ENCODE assay signal across 15 cellular contexts in the genomic region with DNA sequence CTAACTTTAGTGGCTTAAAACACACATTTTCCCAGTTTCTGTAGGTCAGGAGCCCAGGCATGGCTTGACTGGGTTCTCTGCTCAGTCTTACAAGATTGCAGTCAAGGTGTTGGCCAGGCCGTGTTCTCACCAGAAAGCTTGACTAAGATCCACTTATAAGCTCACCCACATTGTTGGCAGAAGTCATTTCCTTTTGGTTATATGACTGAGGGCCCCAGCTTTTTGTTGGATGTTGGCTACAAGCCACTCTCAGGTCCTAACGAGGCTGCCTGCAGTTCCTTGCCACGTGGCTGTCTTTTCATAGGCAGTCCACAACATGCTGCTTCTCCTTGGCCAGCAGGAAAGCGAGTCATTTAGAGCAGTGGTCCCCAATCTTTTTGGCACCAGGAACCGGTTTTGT.
DNase-seq lines count a peak whose midpoint lies in the region; ATAC-seq and TF ChIP-seq lines count a peak whose summit lies in the region.
"Had no signal": no experiment of that assay in that cellular context is flagged by ENCODE, and none has a peak within 500 bp of the region (broad histone marks: within the 10 kb centered on the region; RNA-seq: fewer than 3 reads in every experiment).

No MANE protein-coding gene starts in this region.

- H3K27ac ChIP-seq in upper lobe of right lung: no peak overlapping the region
- H3K27ac ChIP-seq: right lobe of liver, SK-N-MC, tibial artery had no signal

- intact Hi-C loops in natural killer cell (cut with micrococcal nuclease): loop anchor here (5.0 kb wide), 1 partner anchor 177 kb away; no protein-coding TSS in a partner anchor
- intact Hi-C loops in upper lobe of right lung (cut with DNase I): no loop called here

- no peaks in the 10 kb centered on the region for H3K36me3 Mint-ChIP-seq in activated naive CD8-positive, alpha-beta T cell
- H3K36me3 Mint-ChIP-seq in natural killer cell: no peaks in the 10 kb centered on the region

- H3K36me3 ChIP-seq in MG63: 0 out of 2 replicates have a peak, but pooled peaks cover 4% of the 10 kb centered on the region
- no peaks in the 10 kb centered on the region for H3K36me3 ChIP-seq in upper lobe of right lung
- H3K36me3 ChIP-seq: right lobe of liver, tibial artery had no signal

- peak overlapping the region; percentile 41 for H3K27ac Mint-ChIP-seq in activated naive CD8-positive, alpha-beta T cell
- peak overlapping the region; percentile 29 to 72 for H3K27ac Mint-ChIP-seq in natural killer cell
- H3K27ac Mint-ChIP-seq: activated naive CD4-positive, alpha-beta T cell treated with anti-CD3 and anti-CD28 coated beads, Interleukin-2, amount 10 ng/mL, durations not matched to agents 7 days and 5 days; dendritic cell treated with granulocyte-macrophage colony-stimulating factor and Interleukin-4, amounts not matched to agents 40 ng/mL and 50 ng/mL, for 4 days had no signal

- ATAC-seq in natural killer cell (no peak), upper lobe of right lung (no peak)
- ATAC-seq: right lobe of liver had no signal

- TF ChIP-seq CTCF in natural killer cell (IDR thresholded peaks at IDR 0.05) (no peak), upper lobe of right lung (IDR thresholded peaks at IDR 0.05) (no peak)

- H3K9me3 ChIP-seq in MG63: no peaks in the 10 kb centered on the region
- no peaks in the 10 kb centered on the region for H3K9me3 ChIP-seq in upper lobe of right lung
- H3K9me3 ChIP-seq: right lobe of liver, tibial artery had no signal

- H3K9me3 Mint-ChIP-seq in activated naive CD8-positive, alpha-beta T cell (ENCODE audit: low read depth): no peaks in the 10 kb centered on the region
- H3K9me3 Mint-ChIP-seq in natural killer cell: no peaks in the 10 kb centered on the region
- H3K9me3 Mint-ChIP-seq: activated naive CD4-positive, alpha-beta T cell treated with anti-CD3 and anti-CD28 coated beads, Interleukin-2, amount 10 ng/mL, durations not matched to agents 7 days and 5 days; dendritic cell treated with granulocyte-macrophage colony-stimulating factor and Interleukin-4, amounts not matched to agents 40 ng/mL and 50 ng/mL, for 4 days had no signal

- peaks cover 46% of the 10 kb centered on the region for H3K4me1 Mint-ChIP-seq in activated naive CD8-positive, alpha-beta T cell (ENCODE audit: low read depth)
- H3K4me1 Mint-ChIP-seq in natural killer cell: peaks cover 24 to 54% of the 10 kb centered on the region in 2 donors

- DNase-seq in NCI-H345 (lab: John Stamatoyannopoulos, UW) (peak; percentile 31), NCI-H345 treated with DMSO at 0.1 percent for 48 hours (lab: John Stamatoyannopoulos, UW; ENCODE audit: unreplicated experiment) (no peak), MG63 (peak; percentile 73), natural killer cell (no peak), upper lobe of right lung (no peak), NCI-H510A (lab: John Stamatoyannopoulos, UW) (no peak), activated gamma-delta T cell (lab: John Stamatoyannopoulos, UW) (no peak)
- DNase-seq: 8988T; activated naive CD4-positive, alpha-beta T cell treated with anti-CD3 and anti-CD28 coated beads, Interleukin-2, amount 10 ng/mL, durations not matched to agents 7 days and 5 days; MM.1S; right lobe of liver; tibial artery had no signal

- H3K4me3 ChIP-seq in MG63 (no peak overlapping the region), upper lobe of right lung (no peak overlapping the region)
- H3K4me3 ChIP-seq: right lobe of liver, SK-N-MC, tibial artery had no signal

- H3K27me3 ChIP-seq in MG63: no peaks in the 10 kb centered on the region
- H3K27me3 ChIP-seq in upper lobe of right lung: no peaks in the 10 kb centered on the region
- H3K27me3 ChIP-seq: right lobe of liver, tibial artery had no signal

- no peak overlapping the region for H3K4me3 Mint-ChIP-seq in activated naive CD8-positive, alpha-beta T cell
- H3K4me3 Mint-ChIP-seq in natural killer cell: no peak overlapping the region
- H3K4me3 Mint-ChIP-seq: activated naive CD4-positive, alpha-beta T cell treated with anti-CD3 and anti-CD28 coated beads, Interleukin-2, amount 10 ng/mL, durations not matched to agents 7 days and 5 days; dendritic cell treated with granulocyte-macrophage colony-stimulating factor and Interleukin-4, amounts not matched to agents 40 ng/mL and 50 ng/mL, for 4 days had no signal

- H3K4me1 ChIP-seq in upper lobe of right lung: peaks cover 17% of the 10 kb centered on the region
- H3K4me1 ChIP-seq: tibial artery had no signal

- no peaks in the 10 kb centered on the region for H3K27me3 Mint-ChIP-seq in activated naive CD8-positive, alpha-beta T cell
- no peaks in the 10 kb centered on the region for H3K27me3 Mint-ChIP-seq in natural killer cell (ENCODE audit: low read depth in 2 of 2)
- H3K27me3 Mint-ChIP-seq: dendritic cell treated with granulocyte-macrophage colony-stimulating factor and Interleukin-4, amounts not matched to agents 40 ng/mL and 50 ng/mL, for 4 days had no signal

Comparison
In these comparisons a context has a peak if more than half of its experiments do, and no peak if none do; other contexts are left out.
1. DNase-seq: peak in NCI-H345 (single experiment) and MG63 (single experiment); none in NCI-H345 treated with DMSO at 0.1 percent for 48 hours (single experiment), natural killer cell (single experiment), upper lobe of right lung (single experiment), NCI-H510A (single experiment) and activated gamma-delta T cell (single experiment).